Comparison of ENCODE assay signal across 1 cellular context in the genomic region with DNA sequence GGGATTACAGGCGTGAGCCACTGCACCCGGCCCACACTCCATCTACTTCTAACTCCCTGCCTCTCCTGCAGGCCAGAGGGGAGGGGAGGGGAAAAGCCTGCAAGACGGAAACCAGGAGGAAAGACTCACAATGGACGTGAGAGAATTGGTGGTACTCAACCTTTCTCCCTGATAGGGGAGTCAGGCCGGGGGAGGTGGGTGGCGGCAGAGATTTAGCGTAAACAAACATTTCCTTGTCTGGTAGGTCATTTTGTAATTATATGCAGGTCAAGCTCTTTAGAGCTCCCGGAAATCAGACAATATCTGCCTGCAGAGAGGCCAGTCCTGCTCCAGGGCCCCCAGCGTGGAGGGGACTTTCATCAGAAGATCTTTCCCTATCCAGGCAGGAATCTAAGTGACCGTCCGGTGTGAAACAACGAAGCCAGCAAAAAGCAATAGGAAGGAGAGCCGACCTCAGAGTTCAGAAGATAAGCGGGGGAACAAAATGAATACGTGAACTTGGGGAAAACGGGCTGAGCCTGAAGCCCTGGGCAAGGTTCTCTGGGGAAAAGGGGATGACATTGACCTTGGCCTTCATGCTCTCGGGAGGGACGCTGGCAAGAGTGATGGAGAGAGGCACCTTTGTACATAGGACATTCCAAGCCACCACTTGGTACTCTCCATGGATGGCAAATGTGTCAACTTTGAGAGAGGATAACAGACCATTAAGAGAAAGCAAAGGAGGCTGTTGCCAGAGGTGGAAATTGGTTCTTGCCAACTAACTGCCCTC.
TF ChIP-seq lines count a peak whose summit lies in the region.

No MANE protein-coding gene starts in this region.

TF ChIP-seq in liver, 16 proteins besides CTCF, POLR2A, EP300 and RAD21 (continued from another document):
- TF ChIP-seq REST (IDR thresholded peaks at IDR 0.05) (no peak), SP1 (IDR thresholded peaks at IDR 0.05) (no peak), FOXA2 (IDR thresholded peaks at IDR 0.05) (no peak), EGR1 (IDR thresholded peaks at IDR 0.05; ENCODE audit: low read depth in 2 of 2) (no peak), HNF4G (IDR thresholded peaks at IDR 0.05) (no peak), TAF1 (conservative IDR thresholded peaks at IDR 0.05) (no peak), RXRA (IDR thresholded peaks at IDR 0.05) (peak in 1 of 2 donors; percentile 53), HNF4A (conservative IDR thresholded peaks at IDR 0.05) (peak; percentile 16 to 53), GABPA (IDR thresholded peaks at IDR 0.05 in 1 of 2, conservative IDR thresholded peaks at IDR 0.05 in 1 of 2) (no peak), FOXA1 (IDR thresholded peaks at IDR 0.05) (no peak), YY1 (IDR thresholded peaks at IDR 0.05) (no peak), JUND (IDR thresholded peaks at IDR 0.05) (no peak), NR2F2 (IDR thresholded peaks at IDR 0.05) (peak; percentile 37)
- TF ChIP-seq, protein P1, sequence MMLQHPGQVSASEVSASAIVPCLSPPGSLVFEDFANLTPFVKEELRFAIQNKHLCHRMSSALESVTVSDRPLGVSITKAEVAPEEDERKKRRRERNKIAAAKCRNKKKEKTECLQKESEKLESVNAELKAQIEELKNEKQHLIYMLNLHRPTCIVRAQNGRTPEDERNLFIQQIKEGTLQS (IDR thresholded peaks at IDR 0.05): no peak
- TF ChIP-seq, protein P2, sequence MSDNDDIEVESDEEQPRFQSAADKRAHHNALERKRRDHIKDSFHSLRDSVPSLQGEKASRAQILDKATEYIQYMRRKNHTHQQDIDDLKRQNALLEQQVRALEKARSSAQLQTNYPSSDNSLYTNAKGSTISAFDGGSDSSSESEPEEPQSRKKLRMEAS (IDR thresholded peaks at IDR 0.05): no peak
